ENCODE assay signal across 9 cellular contexts in genomic region chr4:176054942-176055341, GRCh38. TPM values are rescaled to one million over a fixed set of nuclear protein-coding genes. Genes with fewer than 3 reads are reported as not detected.
DNase-seq lines count a peak whose midpoint lies in the region; FAIRE-seq and TF ChIP-seq lines count a peak whose summit lies in the region.
"Had no signal": no experiment of that assay in that cellular context is flagged by ENCODE, and none has a peak within 500 bp of the region (broad histone marks: within the 10 kb centered on the region; RNA-seq: fewer than 3 reads in every experiment).

No MANE protein-coding gene starts in this region.

- TF ChIP-seq EP300 in esophagus muscularis mucosa (IDR thresholded peaks at IDR 0.05) = no peak

- FAIRE-seq in GM19239 (lab: Jason Lieb, UNC) = no peak

- no peak for TF ChIP-seq POLR2A in esophagus muscularis mucosa (IDR thresholded peaks at IDR 0.05; ENCODE audit: low read depth)

- H3K27ac ChIP-seq in MM.1S (ENCODE audit: low read length) (no peak overlapping the region), esophagus muscularis mucosa (replicated peaks in 1 of 4) (no peak overlapping the region)
- H3K27ac ChIP-seq: ascending aorta, left lung had no signal

- H3K4me3 ChIP-seq in GM12865 (ENCODE audit: low read depth, low read length) = no peak overlapping the region
- no peak overlapping the region for H3K4me3 ChIP-seq in MM.1S (ENCODE audit: low read length)
- H3K4me3 ChIP-seq in esophagus muscularis mucosa = no peak overlapping the region
- H3K4me3 ChIP-seq in retinal pigment epithelial cell (ENCODE audit: low read length) = no peak overlapping the region
- H3K4me3 ChIP-seq: ascending aorta, left lung had no signal

- WGBS in esophagus muscularis mucosa = 54% methylated on average over 2 of the region's 2 CpGs

- H3K36me3 ChIP-seq in MM.1S (replicated peaks; ENCODE audit: insufficient read depth, low read length) (no peaks in the 10 kb centered on the region; the same call in 1 of the 2 replicates), esophagus muscularis mucosa (no peaks in the 10 kb centered on the region)
- H3K36me3 ChIP-seq: ascending aorta, left lung had no signal

- H3F3A ChIP-seq in MM.1S (ENCODE audit: insufficient read depth, low read length) = no peaks in the 10 kb centered on the region; the same call in 1 of the 2 replicates

- no peak overlapping the region for H2AFZ ChIP-seq in MM.1S (ENCODE audit: low read length)

- H3K79me2 ChIP-seq in MM.1S (ENCODE audit: low read length) = no peaks in the 10 kb centered on the region

- TF ChIP-seq CTCF in GM12865 (IDR thresholded peaks at IDR 0.05; ENCODE audit: insufficient read depth, low read depth, low read length, missing control alignments) (peak; percentile 32), MM.1S (IDR thresholded peaks at IDR 0.05; ENCODE audit: low read length) (peak; percentile 35), esophagus muscularis mucosa (IDR thresholded peaks at IDR 0.05) (peak; percentile 35 to 48 (median 39)), retinal pigment epithelial cell (conservative IDR thresholded peaks at IDR 0.05; ENCODE audit: low read depth, low read length) (peak; percentile 34)

- H3K9ac ChIP-seq in MM.1S (ENCODE audit: low read length) = no peak overlapping the region

- peak; percentile 20 for DNase-seq in GM12865 (ENCODE audit: low read depth)
- DNase-seq in MM.1S = peak; percentile 13
- no peak for DNase-seq in esophagus muscularis mucosa (ENCODE audit: extremely low spot score)
- no peak for DNase-seq in retinal pigment epithelial cell (ENCODE audit: low read depth)
- DNase-seq in NCI-H2029 treated with DMSO at 0.1 percent for 48 hours (lab: John Stamatoyannopoulos, UW) = no peak
- DNase-seq in GM19239 (ENCODE audit: insufficient read length, low spot score) = no peak
- DNase-seq in activated CD8-positive, alpha-beta memory T cell treated with anti-CD3 and anti-CD28 coated beads for 24 hours = no peak
- DNase-seq: left lung had no signal

- H3K9me3 ChIP-seq in MM.1S (replicated peaks; ENCODE audit: insufficient read depth, low read length) (no peaks in the 10 kb centered on the region), esophagus muscularis mucosa (no peaks in the 10 kb centered on the region)
- H3K9me3 ChIP-seq: ascending aorta, left lung had no signal

- intact Hi-C loops in esophagus muscularis mucosa (cut with DNase I) = loop anchor here (10.0 kb wide), 1 partner anchor 490 kb away; no protein-coding TSS in a partner anchor

- H3K27me3 ChIP-seq in MM.1S (replicated peaks; ENCODE audit: insufficient read depth, low read length) (no peaks in the 10 kb centered on the region), esophagus muscularis mucosa (no peaks in the 10 kb centered on the region)
- H3K27me3 ChIP-seq: ascending aorta, left lung had no signal

- no peak overlapping the region for H3K4me2 ChIP-seq in MM.1S (ENCODE audit: low read depth, low read length)

- no peaks in the 10 kb centered on the region for H3K9me2 ChIP-seq in MM.1S (replicated peaks; ENCODE audit: insufficient read depth, low read length)

- H3K4me1 ChIP-seq in MM.1S (ENCODE audit: low read length) (no peaks in the 10 kb centered on the region), esophagus muscularis mucosa (no peaks in the 10 kb centered on the region)
- H3K4me1 ChIP-seq: ascending aorta, left lung had no signal

- no peaks in the 10 kb centered on the region for H4K20me1 ChIP-seq in MM.1S (ENCODE audit: insufficient read depth, low read length)

RNA-seq across cellular contexts. Expression of gene WDR17, which starts 10.7 kb away (rescaled TPM):
- 1 to 10 TPM; 2.8 to 4.8 (median 3.2) TPM for total RNA-seq in esophagus muscularis mucosa

Comparison
In these comparisons a context has a peak if more than half of its experiments do, and no peak if none do; other contexts are left out.
1. DNase-seq: peak in GM12865 (single experiment) and MM.1S (single experiment); none in esophagus muscularis mucosa (single experiment), retinal pigment epithelial cell (single experiment), NCI-H2029 treated with DMSO at 0.1 percent for 48 hours (single experiment), GM19239 (single experiment) and activated CD8-positive, alpha-beta memory T cell treated with anti-CD3 and anti-CD28 coated beads for 24 hours (single experiment).
2. Peak in every context shown above with its lines, with median percentiles within 50 percentile points of each other: CTCF ChIP-seq.